Comparison of ENCODE assay signal across 33 cellular contexts in the genomic region with DNA sequence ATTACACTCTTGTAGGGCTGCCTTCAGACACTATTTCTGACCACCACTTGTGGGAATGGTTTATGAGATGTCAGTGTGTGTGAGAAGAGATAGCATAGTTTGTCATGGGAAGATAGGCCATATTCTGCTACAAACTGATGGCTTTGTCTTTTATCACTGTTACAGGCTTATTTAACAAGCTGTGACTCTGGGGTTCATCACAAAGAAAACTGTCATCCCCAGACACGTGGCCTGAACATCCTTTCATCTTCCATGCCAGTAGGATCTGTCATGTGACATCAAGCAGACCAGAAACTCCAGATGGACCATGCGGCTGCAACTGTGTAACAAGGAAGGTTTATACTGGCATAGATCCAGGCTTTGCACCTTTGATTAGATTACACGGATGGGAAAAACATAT.
A peak's percentile ranks its signal among the peaks of the same experiment; 100 is the strongest.
DNase-seq lines count a peak whose midpoint lies in the region; ATAC-seq and TF ChIP-seq lines count a peak whose summit lies in the region.
"Had no signal": no experiment of that assay in that cellular context is flagged by ENCODE, and none has a peak within 500 bp of the region (broad histone marks: within the 10 kb centered on the region; RNA-seq: fewer than 3 reads in every experiment).

No MANE protein-coding gene starts in this region.

- ATAC-seq in left cardiac atrium (peak; percentile 48 to 73), HG02970 (IDR thresholded peaks at IDR 0.05; ENCODE audit: low FRiP score, unreplicated experiment) (no peak)
- ATAC-seq: activated naive CD8-positive, alpha-beta T cell treated with anti-CD3 and anti-CD28 coated beads, Interleukin-2, amount 50 U/mL, for 24 hours; naive thymus-derived CD8-positive, alpha-beta T cell; Panc1; psoas muscle; stimulated activated effector memory CD8-positive, alpha-beta T cell treated with anti-CD3 and anti-CD28 coated beads, Interleukin-12 subunit alpha, Interleukin-12 subunit beta, amount 100 ng/mL, for 72 hours had no signal

- TF ChIP-seq EP300 in sigmoid colon (IDR thresholded peaks at IDR 0.05) = no peak

- H3K9me3 ChIP-seq in left ventricle myocardium inferior (replicated peaks) = no peaks in the 10 kb centered on the region
- H3K9me3 ChIP-seq in sigmoid colon = no peaks in the 10 kb centered on the region
- H3K9me3 ChIP-seq: BLaER1, esophagus muscularis mucosa, psoas muscle, tibial nerve had no signal

- no peaks in the 10 kb centered on the region for H3K27me3 ChIP-seq in left ventricle myocardium inferior (ENCODE audit: low read depth)
- no peaks in the 10 kb centered on the region for H3K27me3 ChIP-seq in sigmoid colon
- H3K27me3 ChIP-seq: BLaER1, esophagus muscularis mucosa, tibial nerve had no signal

- H3K4me3 ChIP-seq in left ventricle myocardium inferior (no peak overlapping the region), sigmoid colon (no peak overlapping the region)
- H3K4me3 ChIP-seq: BLaER1, esophagus muscularis mucosa, lung, psoas muscle, tibial nerve had no signal

- intact Hi-C loops in left cardiac atrium (cut with DNase I) = no loop called here
- intact Hi-C loops in left ventricle myocardium inferior (cut with micrococcal nuclease) = no loop called here
- intact Hi-C loops in sigmoid colon (cut with DNase I) = no loop called here

- DNase-seq in left cardiac atrium (no peak), left ventricle myocardium inferior (no peak), NCI-H2171 treated with DMSO at 0.1 percent for 48 hours (lab: John Stamatoyannopoulos, UW) (peak; percentile 85), cerebellar cortex (ENCODE audit: low spot score) (peak; percentile 57), NCI-H1092 (lab: John Stamatoyannopoulos, UW) (no peak), sigmoid colon (no peak)
- DNase-seq: activated CD4-positive, alpha-beta memory T cell treated with anti-CD3 and anti-CD28 coated beads, Interleukin-2, amount 10 ng/mL, durations not matched to agents 7 days and 5 days; activated CD8-positive, alpha-beta memory T cell treated with anti-CD3 and anti-CD28 coated beads, Interleukin-2, amount 50 U/mL, for 4 hours; activated naive CD4-positive, alpha-beta T cell; activated naive CD8-positive, alpha-beta T cell treated with anti-CD3 and anti-CD28 coated beads, Interleukin-2, amount 50 U/mL, for 24 hours; central memory CD4-positive, alpha-beta T cell; endodermal cell; foreskin fibroblast; head of caudate nucleus; HFFc6; KBM-7; kidney; naive thymus-derived CD8-positive, alpha-beta T cell; NCI-H1092 treated with DMSO at 0.1 percent for 48 hours; NCI-H1930; NK-92 treated with Interleukin-12 subunit alpha and Interleukin-12 subunit beta, amount 100 ng/mL, for 24 hours; occipital lobe; psoas muscle; SIG-M5; stimulated activated CD4-positive, alpha-beta T cell treated with anti-CD3 and anti-CD28 coated beads, Interleukin-15, amount 100 ng/mL, for 24 hours; T-helper 9 cell had no signal

- TF ChIP-seq POLR2A in sigmoid colon (IDR thresholded peaks at IDR 0.05) = no peak

- no peak for TF ChIP-seq CTCF in left ventricle myocardium inferior (IDR thresholded peaks at IDR 0.05; ENCODE audit: borderline replicate concordance)
- no peak for TF ChIP-seq CTCF in sigmoid colon (IDR thresholded peaks at IDR 0.05)

- H3K36me3 ChIP-seq in left ventricle myocardium inferior = no peaks in the 10 kb centered on the region
- H3K36me3 ChIP-seq in sigmoid colon = no peaks in the 10 kb centered on the region
- H3K36me3 ChIP-seq: BLaER1, esophagus muscularis mucosa, tibial nerve had no signal

- 10 to 36% methylated on average over 3 of the region's 3 CpGs for WGBS in sigmoid colon, 2 donors

- no peaks in the 10 kb centered on the region for H3K4me1 ChIP-seq in left ventricle myocardium inferior
- H3K4me1 ChIP-seq in sigmoid colon = no peaks in the 10 kb centered on the region
- H3K4me1 ChIP-seq: BLaER1, esophagus muscularis mucosa, psoas muscle, tibial nerve had no signal

- H3K27ac ChIP-seq in left ventricle myocardium inferior (replicated peaks) (no peak overlapping the region), sigmoid colon (no peak overlapping the region)
- H3K27ac ChIP-seq: BLaER1, esophagus muscularis mucosa, psoas muscle, tibial nerve had no signal

Comparison
In these comparisons a context has a peak if more than half of its experiments do, and no peak if none do; other contexts are left out.
1. DNase-seq: peak in NCI-H2171 treated with DMSO at 0.1 percent for 48 hours (single experiment) and cerebellar cortex (single experiment); none in left cardiac atrium (single experiment), left ventricle myocardium inferior (single experiment), NCI-H1092 (single experiment) and sigmoid colon (single experiment).